Comparison of ENCODE assay signal across 20 cellular contexts in genomic region chr18:33123852-33124251, GRCh38.
A peak's percentile ranks its signal among the peaks of the same experiment; 100 is the strongest.
DNase-seq lines count a peak whose midpoint lies in the region; ATAC-seq and TF ChIP-seq lines count a peak whose summit lies in the region.
"Had no signal": no experiment of that assay in that cellular context is flagged by ENCODE, and none has a peak within 500 bp of the region (broad histone marks: within the 10 kb centered on the region; RNA-seq: fewer than 3 reads in every experiment).

No MANE protein-coding gene starts in this region.

- no peak overlapping the region for H3K27ac ChIP-seq in PC-3 (ENCODE audit: low read length)
- H3K27ac ChIP-seq: C4-2B, right atrium auricular region, transverse colon had no signal

- no peaks in the 10 kb centered on the region for H3K36me3 Mint-ChIP-seq in activated T-helper 2 cell treated with anti-CD3 and anti-CD28 coated beads, Interferon-gamma antibody, Interleukin-2, Interleukin-4, amounts not matched to agents 10 μg/mL and 5 μg/mL and 100 μg/mL, durations not matched to agents 14 hours and 24 hours and 36 hours (ENCODE audit: low read depth)

- DNase-seq in COR-L47 (lab: John Stamatoyannopoulos, UW) (peak; percentile 72), NCI-H128 (lab: John Stamatoyannopoulos, UW; ENCODE audit: unreplicated experiment) (peak; percentile 83), NCI-H2171 (lab: John Stamatoyannopoulos, UW) (peak; percentile 19), SK-N-DZ (ENCODE audit: low spot score) (peak; percentile 28), PC-3 (no peak), GDM1 (lab: John Stamatoyannopoulos, UW) (no peak)
- DNase-seq in central memory CD4-positive, alpha-beta T cell = no peak
- DNase-seq in activated T-helper 2 cell treated with anti-CD3 and anti-CD28 coated beads, Interferon-gamma antibody, Interleukin-2, Interleukin-4, amounts not matched to agents 10 μg/mL and 5 μg/mL and 100 μg/mL, durations not matched to agents 14 hours and 24 hours and 36 hours (ENCODE audit: low spot score) = no peak
- DNase-seq: activated CD4-positive, alpha-beta T cell treated with anti-CD3 and anti-CD28 coated beads, Interleukin-2, amount 10 ng/mL, durations not matched to agents 7 days and 5 days; anterior cingulate cortex; effector memory CD4-positive, alpha-beta T cell; H7; head of caudate nucleus; NCI-H524 treated with DMSO at 0.1 percent for 48 hours; nucleus accumbens; stimulated activated naive CD4-positive, alpha-beta T cell treated with Interleukin-2 at 50 U/mL for 16 hours; SW 1271; transverse colon had no signal

- H3K4me1 ChIP-seq in PC-3 (ENCODE audit: insufficient read depth, low read length) = no peaks in the 10 kb centered on the region
- H3K4me1 ChIP-seq: right atrium auricular region, transverse colon had no signal

- H3K27me3 ChIP-seq in PC-3 (ENCODE audit: low read length) = no peaks in the 10 kb centered on the region
- H3K27me3 ChIP-seq: right atrium auricular region, transverse colon had no signal

- no TSS peak for BruUV-seq in PC-3 (replicated peaks; lab: Mats Ljungman, UMichigan)

- H3K9me2 ChIP-seq in PC-3 (replicated peaks; ENCODE audit: low read length) = no peaks in the 10 kb centered on the region

- no peaks in the 10 kb centered on the region for H3K9me3 Mint-ChIP-seq in activated T-helper 2 cell treated with anti-CD3 and anti-CD28 coated beads, Interferon-gamma antibody, Interleukin-2, Interleukin-4, amounts not matched to agents 10 μg/mL and 5 μg/mL and 100 μg/mL, durations not matched to agents 14 hours and 24 hours and 36 hours
- H3K9me3 Mint-ChIP-seq: activated CD4-positive, alpha-beta T cell treated with anti-CD3 and anti-CD28 coated beads, Interleukin-2, amount 10 ng/mL, durations not matched to agents 7 days and 5 days had no signal

- H3K4me2 ChIP-seq in PC-3 (ENCODE audit: low read length) = no peak overlapping the region

- H3K9me3 ChIP-seq in PC-3 (ENCODE audit: low read length) = no peaks in the 10 kb centered on the region
- H3K9me3 ChIP-seq: right atrium auricular region, transverse colon had no signal

- H3K4me1 Mint-ChIP-seq in activated T-helper 2 cell treated with anti-CD3 and anti-CD28 coated beads, Interferon-gamma antibody, Interleukin-2, Interleukin-4, amounts not matched to agents 10 μg/mL and 5 μg/mL and 100 μg/mL, durations not matched to agents 14 hours and 24 hours and 36 hours (ENCODE audit: low read depth) = no peaks in the 10 kb centered on the region
- H3K4me1 Mint-ChIP-seq: activated CD4-positive, alpha-beta T cell treated with anti-CD3 and anti-CD28 coated beads, Interleukin-2, amount 10 ng/mL, durations not matched to agents 7 days and 5 days had no signal

- no peak for TF ChIP-seq CTCF in PC-3 (conservative IDR thresholded peaks at IDR 0.05; ENCODE audit: low read depth, low read length)

- CTCF ChIA-PET in PC-3 (lab: Charles Lee) = no interaction called here

- no peaks in the 10 kb centered on the region for H3K27me3 Mint-ChIP-seq in activated T-helper 2 cell treated with anti-CD3 and anti-CD28 coated beads, Interferon-gamma antibody, Interleukin-2, Interleukin-4, amounts not matched to agents 10 μg/mL and 5 μg/mL and 100 μg/mL, durations not matched to agents 14 hours and 24 hours and 36 hours (ENCODE audit: low read depth)
- H3K27me3 Mint-ChIP-seq: activated CD4-positive, alpha-beta T cell treated with anti-CD3 and anti-CD28 coated beads, Interleukin-2, amount 10 ng/mL, durations not matched to agents 7 days and 5 days had no signal

- no peaks in the 10 kb centered on the region for H3K36me3 ChIP-seq in PC-3 (ENCODE audit: low read depth, low read length)
- H3K36me3 ChIP-seq: right atrium auricular region, transverse colon had no signal

- no peak overlapping the region for H3K4me3 Mint-ChIP-seq in activated T-helper 2 cell treated with anti-CD3 and anti-CD28 coated beads, Interferon-gamma antibody, Interleukin-2, Interleukin-4, amounts not matched to agents 10 μg/mL and 5 μg/mL and 100 μg/mL, durations not matched to agents 14 hours and 24 hours and 36 hours (ENCODE audit: low read depth)
- H3K4me3 Mint-ChIP-seq: activated CD4-positive, alpha-beta T cell treated with anti-CD3 and anti-CD28 coated beads, Interleukin-2, amount 10 ng/mL, durations not matched to agents 7 days and 5 days had no signal

- no peak overlapping the region for H3K9ac ChIP-seq in PC-3 (ENCODE audit: low read length)

- no peak overlapping the region for H3K4me3 ChIP-seq in PC-3 (ENCODE audit: low read length)
- H3K4me3 ChIP-seq: right atrium auricular region, transverse colon had no signal

- H3K27ac Mint-ChIP-seq in activated T-helper 2 cell treated with anti-CD3 and anti-CD28 coated beads, Interferon-gamma antibody, Interleukin-2, Interleukin-4, amounts not matched to agents 10 μg/mL and 5 μg/mL and 100 μg/mL, durations not matched to agents 14 hours and 24 hours and 36 hours = no peak overlapping the region
- H3K27ac Mint-ChIP-seq: activated CD4-positive, alpha-beta T cell treated with anti-CD3 and anti-CD28 coated beads, Interleukin-2, amount 10 ng/mL, durations not matched to agents 7 days and 5 days had no signal

- no peak for ATAC-seq in PC-3

- no peaks in the 10 kb centered on the region for H3K79me2 ChIP-seq in PC-3 (ENCODE audit: low read length)

- POLR2A ChIA-PET in PC-3 (lab: Charles Lee; ENCODE audit: unreplicated experiment) = no interaction called here

- no peaks in the 10 kb centered on the region for H3F3A ChIP-seq in PC-3 (ENCODE audit: low read length, unreplicated experiment)

- H2AFZ ChIP-seq in PC-3 (ENCODE audit: low read length) = no peak overlapping the region

- H4K20me1 ChIP-seq in PC-3 (ENCODE audit: low read length) = no peaks in the 10 kb centered on the region

- intact Hi-C loops in PC-3 (cut with micrococcal nuclease) = no loop called here
- intact Hi-C loops in activated T-helper 2 cell treated with anti-CD3 and anti-CD28 coated beads, Interferon-gamma antibody, Interleukin-2, Interleukin-4, amounts not matched to agents 10 μg/mL and 5 μg/mL and 100 μg/mL, durations not matched to agents 14 hours and 24 hours and 36 hours (cut with micrococcal nuclease) = no loop called here

Comparison
In these comparisons a context has a peak if more than half of its experiments do, and no peak if none do; other contexts are left out.
1. DNase-seq: peak in COR-L47 (single experiment), NCI-H128 (single experiment), NCI-H2171 (single experiment) and SK-N-DZ (single experiment); none in central memory CD4-positive, alpha-beta T cell (single experiment), PC-3 (single experiment), activated T-helper 2 cell treated with anti-CD3 and anti-CD28 coated beads, Interferon-gamma antibody, Interleukin-2, Interleukin-4, amounts not matched to agents 10 μg/mL and 5 μg/mL and 100 μg/mL, durations not matched to agents 14 hours and 24 hours and 36 hours (single experiment) and GDM1 (single experiment).